Comparison of ENCODE assay signal across 7 cellular contexts in genomic region chr1:30881266-30882181, GRCh38.
DNase-seq lines count a peak whose midpoint lies in the region; ATAC-seq and TF ChIP-seq lines count a peak whose summit lies in the region.

No MANE protein-coding gene starts in this region.

- ATAC-seq in GM18873 (IDR thresholded peaks at IDR 0.05; ENCODE audit: low FRiP score, unreplicated experiment) (peak; percentile 65), GM21786 (IDR thresholded peaks at IDR 0.05; ENCODE audit: unreplicated experiment) (peak; percentile 92)

- no peak for TF ChIP-seq POLR2A in NB4 (IDR thresholded peaks at IDR 0.05; ENCODE audit: extremely low read depth, insufficient read length)

- H3K27ac ChIP-seq in muscle layer of colon (ENCODE audit: low read depth, low read length) = peak overlapping the region; percentile 45

- H3K9ac ChIP-seq in muscle layer of colon (ENCODE audit: low read length) = no peak overlapping the region

- TF ChIP-seq CTCF in NB4 (IDR thresholded peaks at IDR 0.05; ENCODE audit: low read depth, low read length) = no peak

- no peaks in the 10 kb centered on the region for H3K27me3 ChIP-seq in muscle layer of colon (ENCODE audit: control insufficient read depth in 1 of 2, insufficient read depth in 2 of 2, low read length in 2 of 2)

- no peaks in the 10 kb centered on the region for H3K9me3 ChIP-seq in muscle layer of colon (ENCODE audit: low read length)

- H3K4me3 ChIP-seq in NB4 (ENCODE audit: low read depth, low read length) (no peak overlapping the region), muscle layer of colon (ENCODE audit: low read depth in 1 of 2, low read length in 2 of 2) (no peak overlapping the region)

- H3K36me3 ChIP-seq in muscle layer of colon (ENCODE audit: insufficient read depth, low read length) = peaks cover 2% of the 10 kb centered on the region

- peaks cover 96% of the 10 kb centered on the region for H3K4me1 ChIP-seq in muscle layer of colon (ENCODE audit: insufficient read depth, low read length)

- DNase-seq in NB4 (ENCODE audit: low read depth) (peak; percentile 52), GOT3 (lab: John Stamatoyannopoulos, UW) (no peak), T-helper 9 cell (no peak)
- no peak for DNase-seq in stimulated activated naive CD4-positive, alpha-beta T cell treated with Interleukin-2 at 50 U/mL for 16 hours (lab: John Stamatoyannopoulos, UW)
